In the genomic region with DNA sequence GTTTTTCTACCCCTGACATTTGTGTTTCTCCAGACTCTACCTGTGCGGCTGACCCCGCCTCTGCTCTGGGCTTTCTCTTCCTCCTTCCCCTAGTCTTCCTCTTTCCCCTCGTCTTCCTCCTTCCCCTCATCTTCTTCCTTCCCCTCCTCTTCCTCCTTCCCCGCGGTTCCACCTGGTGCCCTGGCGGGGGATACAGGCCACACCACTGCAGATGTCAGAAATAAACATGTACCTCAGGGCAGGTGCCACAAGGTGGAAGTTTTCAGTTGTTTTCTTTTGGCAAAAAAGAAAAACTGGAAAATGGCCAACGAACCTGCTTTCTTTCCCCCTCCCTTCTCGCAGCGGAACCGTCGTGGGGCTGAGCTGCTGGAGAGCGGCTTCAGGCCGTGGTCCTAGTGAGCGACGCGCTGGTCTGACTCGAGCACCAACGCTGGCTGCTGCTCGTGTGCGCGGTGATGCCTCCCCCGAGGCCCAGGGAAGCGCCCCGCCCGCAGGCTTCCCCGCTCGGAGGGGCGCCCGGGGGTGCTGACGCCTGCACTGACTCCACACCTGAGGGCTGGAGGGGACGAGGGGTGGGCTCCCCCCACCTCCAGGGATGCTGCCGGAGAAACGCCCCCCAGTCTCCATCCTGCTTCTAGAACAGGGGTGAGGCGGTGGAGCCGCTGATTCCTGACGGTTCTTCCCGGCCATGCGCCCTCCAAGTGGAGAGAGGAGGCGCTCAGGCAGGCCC, we compare ENCODE assay signal across 24 cellular contexts.
DNase-seq lines count a peak whose midpoint lies in the region; ATAC-seq and TF ChIP-seq lines count a peak whose summit lies in the region.
"Had no signal": no experiment of that assay in that cellular context is flagged by ENCODE, and none has a peak within 500 bp of the region (broad histone marks: within the 10 kb centered on the region; RNA-seq: fewer than 3 reads in every experiment).

No MANE protein-coding gene starts in this region.

- no peaks in the 10 kb centered on the region for H3K36me3 ChIP-seq in IMR-90 (ENCODE audit: control insufficient read depth, insufficient read depth, low read length)
- no peaks in the 10 kb centered on the region for H3K36me3 ChIP-seq in neutrophil
- H3K36me3 ChIP-seq in testis (ENCODE audit: low read depth, missing control alignments) = no peaks in the 10 kb centered on the region
- no peaks in the 10 kb centered on the region for H3K36me3 ChIP-seq in mesendoderm (ENCODE audit: control insufficient read depth, insufficient read depth, low read length)
- H3K36me3 ChIP-seq: left lung, prostate gland had no signal

- no peak overlapping the region for H3K14ac ChIP-seq in IMR-90 (replicated peaks; ENCODE audit: low read depth, low read length)

- H3K4me1 ChIP-seq in IMR-90 (ENCODE audit: control insufficient read depth, insufficient read depth, low read length) (no peaks in the 10 kb centered on the region; the same call in 1 of the 2 replicates), foreskin keratinocyte (peaks cover 4% of the 10 kb centered on the region), neutrophil (ENCODE audit: control insufficient read depth in 1 of 2, insufficient read depth in 1 of 2, low read depth in 1 of 2, low read length in 1 of 2) (peaks cover 36 to 41% of the 10 kb centered on the region in 2 experiments), testis (no peaks in the 10 kb centered on the region), mesendoderm (ENCODE audit: control insufficient read depth, low read depth, low read length) (no peaks in the 10 kb centered on the region)
- H3K4me1 ChIP-seq: prostate gland had no signal

- 36% methylated on average over 8 of the region's 39 CpGs; no CpG with 5 or more reads in 1 of the 2 experiments for WGBS in IMR-90 (ENCODE audit: extremely low coverage in 2 of 2, insufficient read length in 1 of 2), 2 experiments
- 40 to 51% methylated on average over 24 to 39 of the region's 39 CpGs for WGBS in testis, 2 donors
- no CpG with 5 or more reads among the region's 39 CpGs for WGBS in mesendoderm (ENCODE audit: extremely low coverage, insufficient coverage, low lambda C conversion rate)

- H4K20me1 ChIP-seq in IMR-90 (ENCODE audit: insufficient read depth, low read length) = no peaks in the 10 kb centered on the region

- TF ChIP-seq CTCF in IMR-90 (conservative IDR thresholded peaks at IDR 0.05; ENCODE audit: low read depth, low read length) (no peak), foreskin keratinocyte (conservative IDR thresholded peaks at IDR 0.05) (no peak), neutrophil (IDR thresholded peaks at IDR 0.05) (no peak), testis (IDR thresholded peaks at IDR 0.05) (no peak)

- no peak overlapping the region for H2BK20ac ChIP-seq in IMR-90 (ENCODE audit: low read depth, low read length)

- no peak overlapping the region for H4K8ac ChIP-seq in IMR-90 (ENCODE audit: low read depth in 2 of 2, low read length in 2 of 2)
- no peak overlapping the region for H4K8ac ChIP-seq in mesendoderm (ENCODE audit: low read depth, low read length)

- H3K9ac ChIP-seq in IMR-90 (ENCODE audit: low read depth, low read length) = no peak overlapping the region
- no peak overlapping the region for H3K9ac ChIP-seq in mesendoderm (ENCODE audit: low read length)

- H3K27me3 ChIP-seq in IMR-90 (ENCODE audit: control insufficient read depth, insufficient read depth, low read length) = peaks cover 8% of the 10 kb centered on the region
- peaks cover 11% of the 10 kb centered on the region for H3K27me3 ChIP-seq in foreskin keratinocyte
- H3K27me3 ChIP-seq in neutrophil = no peaks in the 10 kb centered on the region
- H3K27me3 ChIP-seq in testis = no peaks in the 10 kb centered on the region
- no peaks in the 10 kb centered on the region for H3K27me3 ChIP-seq in mesendoderm (ENCODE audit: insufficient read depth, low read length, poor library complexity)

- no peaks in the 10 kb centered on the region; the same call in 1 of the 2 replicates for H3K9me1 ChIP-seq in IMR-90 (ENCODE audit: insufficient read depth, low read length)

- DNase-seq in IMR-90 (no peak), foreskin keratinocyte (no peak), testis (no peak), SKM-1 treated with dmso at 0.1 percent for 144 hours (lab: John Stamatoyannopoulos, UW; ENCODE audit: unreplicated experiment) (no peak), mesendoderm (no peak)
- DNase-seq: activated CD4-positive, alpha-beta T cell treated with anti-CD3 and anti-CD28 coated beads for 48 hours; activated naive CD4-positive, alpha-beta T cell treated with anti-CD3 and anti-CD28 coated beads, Interleukin-2, amount 50 U/mL, for 16 hours; anterior cingulate cortex; CD4-positive, alpha-beta memory T cell; effector CD8-positive, alpha-beta T cell; GF-D8; left lung; natural killer cell; NCI-H1105; NCI-H2107; NCI-H510A; stimulated activated CD4-positive, alpha-beta T cell treated with anti-CD3 and anti-CD28 coated beads, Interleukin-1b, Interleukin-23, amount 100 ng/mL, for 48 hours; T-helper 17 cell had no signal

- H3K4me2 ChIP-seq in IMR-90 (ENCODE audit: low read depth, low read length) (no peak overlapping the region), mesendoderm (ENCODE audit: low read length) (no peak overlapping the region)

- H2AFZ ChIP-seq in IMR-90 (replicated peaks; ENCODE audit: low read length, poor library complexity) = peak overlapping the region; percentile 73

- H3K4me3 ChIP-seq in IMR-90 (ENCODE audit: insufficient read depth, low read depth, low read length) (no peak overlapping the region), neutrophil (ENCODE audit: low read depth in 1 of 2, low read length in 1 of 2) (peak overlapping the region; percentile 40 to 43), testis (peak overlapping the region; percentile 9 to 30), mesendoderm (ENCODE audit: low read length) (no peak overlapping the region)
- H3K4me3 ChIP-seq: left lung, prostate gland, skin epidermis had no signal

- CTCF ChIA-PET in IMR-90 (lab: Yijun Ruan, JAX) = no interaction called here

- no peak overlapping the region for H2BK120ac ChIP-seq in IMR-90 (ENCODE audit: low read depth, low read length)
- H2BK120ac ChIP-seq in mesendoderm (ENCODE audit: low read depth, low read length) = no peak overlapping the region

- no peak overlapping the region for H3K18ac ChIP-seq in IMR-90 (ENCODE audit: low read depth, low read length)
- no peak overlapping the region for H3K18ac ChIP-seq in mesendoderm (ENCODE audit: low read length)

- H3K79me2 ChIP-seq in mesendoderm (ENCODE audit: control insufficient read depth, insufficient read depth, low read length) = no peaks in the 10 kb centered on the region

- in situ Hi-C loops in IMR-90 (cut with MboI; ENCODE audit: low sequenced_read_pairs) = no loop called here

- intact Hi-C loops in IMR-90 (cut with micrococcal nuclease) = no loop called here
- intact Hi-C loops in testis (cut with DNase I; ENCODE audit: low total_unique reads) = no loop called here

- H3K79me1 ChIP-seq in IMR-90 (ENCODE audit: low read depth in 1 of 2, low read length in 2 of 2) = no peaks in the 10 kb centered on the region
- no peaks in the 10 kb centered on the region for H3K79me1 ChIP-seq in mesendoderm (ENCODE audit: low read length)

- POLR2A ChIA-PET in IMR-90 (lab: Charles Lee; ENCODE audit: unreplicated experiment) = interaction anchor here (0.6 kb wide), 1 partner anchor 36 kb away, joined by 3 read pairs; no protein-coding TSS in a partner anchor

- peak overlapping the region; percentile 6 for H2AK9ac ChIP-seq in IMR-90 (replicated peaks; ENCODE audit: low read depth, low read length, poor library complexity)

- dilution Hi-C loops in IMR-90 (cut with HindIII; ENCODE audit: low sequenced_read_pairs, unreplicated experiment) = no loop called here

- H3K27ac ChIP-seq in IMR-90 (ENCODE audit: insufficient read depth, low read length) (no peak overlapping the region), foreskin keratinocyte (no peak overlapping the region), neutrophil (peak overlapping the region; percentile 80), testis (no peak overlapping the region), mesendoderm (ENCODE audit: low read depth, low read length) (no peak overlapping the region)
- H3K27ac ChIP-seq: left lung, prostate gland had no signal

- ATAC-seq in IMR-90 (ENCODE audit: low read depth) (peak; percentile 44; the same call in 1 of the 2 replicates), foreskin keratinocyte (peak; percentile 58), HG02642 (IDR thresholded peaks at IDR 0.05; ENCODE audit: poor library complexity, unreplicated experiment) (no peak), HG03095 (IDR thresholded peaks at IDR 0.05; ENCODE audit: unreplicated experiment) (no peak)
- ATAC-seq: left lung; natural killer cell; stimulated activated effector memory CD8-positive, alpha-beta T cell treated with anti-CD3 and anti-CD28 coated beads, Interleukin-12 subunit alpha, Interleukin-12 subunit beta, amount 100 ng/mL, for 72 hours; T-helper 17 cell had no signal

- TF ChIP-seq RAD21 in IMR-90 (IDR thresholded peaks at IDR 0.05; ENCODE audit: low read length) = no peak

- no peak overlapping the region for H2BK5ac ChIP-seq in IMR-90 (ENCODE audit: low read depth, low read length, poor library complexity, severe bottlenecking)
- H2BK5ac ChIP-seq in mesendoderm (ENCODE audit: low read length) = no peak overlapping the region

- H2AK5ac ChIP-seq in IMR-90 (ENCODE audit: low read depth, low read length) = no peak overlapping the region
- no peak overlapping the region for H2AK5ac ChIP-seq in mesendoderm (ENCODE audit: low read length)

- H2BK15ac ChIP-seq in IMR-90 (ENCODE audit: low read depth, low read length) (no peak overlapping the region), mesendoderm (replicated peaks; ENCODE audit: low read depth) (no peak overlapping the region)

- H4K91ac ChIP-seq in IMR-90 (ENCODE audit: insufficient read depth, low read depth, low read length) = no peak overlapping the region

- H3K4ac ChIP-seq in IMR-90 (ENCODE audit: low read depth, low read length) (no peak overlapping the region), mesendoderm (ENCODE audit: low read depth, low read length) (no peak overlapping the region)

- no peak overlapping the region for H3K23ac ChIP-seq in IMR-90 (ENCODE audit: low read depth, low read length)
- no peak overlapping the region for H3K23ac ChIP-seq in mesendoderm (ENCODE audit: low read length)

- TF ChIP-seq POLR2A in IMR-90 (IDR thresholded peaks at IDR 0.05; ENCODE audit: low read depth, low read length) = no peak
- TF ChIP-seq POLR2A in testis (IDR thresholded peaks at IDR 0.05) = no peak

- BruUV-seq in IMR-90 (replicated peaks; lab: Mats Ljungman, UMichigan) = no TSS peak

- H3K9me3 ChIP-seq in IMR-90 (ENCODE audit: control insufficient read depth, insufficient read depth, low read length) = no peaks in the 10 kb centered on the region
- no peaks in the 10 kb centered on the region for H3K9me3 ChIP-seq in neutrophil
- H3K9me3 ChIP-seq in testis = no peaks in the 10 kb centered on the region
- H3K9me3 ChIP-seq: left lung, prostate gland had no signal

- no peak overlapping the region for H3K56ac ChIP-seq in IMR-90 (ENCODE audit: extremely low read depth, insufficient read depth, low read length)
- no peak overlapping the region for H3K56ac ChIP-seq in mesendoderm (ENCODE audit: low read length)

- H4K5ac ChIP-seq in IMR-90 (ENCODE audit: low read depth, low read length) = no peak overlapping the region
- H4K5ac ChIP-seq in mesendoderm (ENCODE audit: low read length) = no peak overlapping the region

TF ChIP-seq in IMR-90, 13 proteins besides CTCF, POLR2A, EP300 and RAD21:
- TF ChIP-seq SMC3 (IDR thresholded peaks at IDR 0.05; ENCODE audit: low read depth, low read length) = no peak

Comparison
In these comparisons a context has a peak if more than half of its experiments do, and no peak if none do; other contexts are left out.
1. ATAC-seq: peak in IMR-90 (single experiment) and foreskin keratinocyte (single experiment); none in HG02642 (single experiment) and HG03095 (single experiment).
2. H3K4me3 ChIP-seq: peak in neutrophil (2 of 2) and testis (2 of 2); none in IMR-90 (single experiment) and mesendoderm (single experiment).